Comparison of ENCODE assay signal across 23 cellular contexts in genomic region chr6:167394330-167394729, GRCh38.
DNase-seq lines count a peak whose midpoint lies in the region; ATAC-seq and TF ChIP-seq lines count a peak whose summit lies in the region.
"Had no signal": no experiment of that assay in that cellular context is flagged by ENCODE, and none has a peak within 500 bp of the region (broad histone marks: within the 10 kb centered on the region; RNA-seq: fewer than 3 reads in every experiment).

No MANE protein-coding gene starts in this region.

- H3K27ac ChIP-seq in HEK293 (ENCODE audit: extremely low read depth, low read depth, low read length), result no peak overlapping the region
- H3K27ac ChIP-seq: A549, HL-60, KMS-11, Peyer's patch, SJSA1 had no signal

- no peak for ATAC-seq in Right ventricle myocardium inferior
- ATAC-seq: A549, GM12878 had no signal

- POLR2A ChIA-PET in HEK293 (lab: Yijun Ruan, JAX), result no interaction called here

- CTCF ChIA-PET in HEK293 (lab: Yijun Ruan, JAX), result no interaction called here

- TF ChIP-seq CTCF in HEK293 (tag by site-specific recombination; IDR thresholded peaks at IDR 0.05) (no peak), fibroblast of the aortic adventitia (IDR thresholded peaks at IDR 0.05; ENCODE audit: insufficient read depth, low read length) (no peak), foreskin fibroblast (IDR thresholded peaks at IDR 0.05; ENCODE audit: low read depth, low read length) (no peak)

- H3K4me3 ChIP-seq in HEK293 (ENCODE audit: low read depth, low read length), result no peak overlapping the region
- H3K4me3 ChIP-seq in fibroblast of the aortic adventitia (ENCODE audit: low read depth, low read length), result no peak overlapping the region
- H3K4me3 ChIP-seq in foreskin fibroblast (ENCODE audit: low read depth in 1 of 2, low read length in 2 of 2), result no peak overlapping the region
- H3K4me3 ChIP-seq: A549, GM12878, Peyer's patch, SJSA1 had no signal

- H3K36me3 ChIP-seq in HEK293 (ENCODE audit: control insufficient read depth in 2 of 2, insufficient read depth in 1 of 2, low read length in 2 of 2), result no peaks in the 10 kb centered on the region
- H3K36me3 ChIP-seq: BE2C, Peyer's patch, SJSA1 had no signal

- H3K9me3 ChIP-seq in HEK293 (ENCODE audit: control insufficient read depth, insufficient read depth, low read depth, low read length), result no peaks in the 10 kb centered on the region
- H3K9me3 ChIP-seq: A549, BE2C, Peyer's patch, SJSA1 had no signal

- DNase-seq in fibroblast of the aortic adventitia (ENCODE audit: low read depth) (peak; percentile 6), putamen (ENCODE audit: low spot score) (peak; percentile 2), ureter (ENCODE audit: low spot score) (peak; percentile 33), Right ventricle myocardium inferior (ENCODE audit: missing footprints) (no peak), foreskin fibroblast (no peak), SKM-1 (lab: John Stamatoyannopoulos, UW; ENCODE audit: unreplicated experiment) (no peak)
- DNase-seq: BE2C, DMS79, GOT3, HCEC 1CT, NCI-H1105 treated with DMSO at 0.1 percent for 48 hours, NCI-H1694, NCI-H2081, NCI-H2171, NCI-H446, NCI-H526 had no signal

- no peaks in the 10 kb centered on the region for H3K4me1 ChIP-seq in HEK293 (ENCODE audit: control insufficient read depth, insufficient read depth, low read length)
- H3K4me1 ChIP-seq: A549, BE2C, SJSA1 had no signal

- intact Hi-C loops in Right ventricle myocardium inferior (cut with DNase I), result no loop called here

TF ChIP-seq in HEK293, 187 proteins besides CTCF, POLR2A, EP300 and RAD21:
- TF ChIP-seq ZBTB49 (tag by site-specific recombination; IDR thresholded peaks at IDR 0.05; ENCODE audit: low read depth) (no peak), ZNF366 (tag by site-specific recombination; conservative IDR thresholded peaks at IDR 0.05) (0 out of 2 replicates have a peak, but pooled peaks have one; percentile 35), BCL6B (tag by site-specific recombination; IDR thresholded peaks at IDR 0.05) (no peak)

Comparison
In these comparisons a context has a peak if more than half of its experiments do, and no peak if none do; other contexts are left out.
1. DNase-seq: peak in fibroblast of the aortic adventitia (single experiment), putamen (single experiment) and ureter (single experiment); none in Right ventricle myocardium inferior (single experiment), foreskin fibroblast (0 of 2) and SKM-1 (single experiment).